1 cellular context compared by ENCODE assay signal in the genomic region with DNA sequence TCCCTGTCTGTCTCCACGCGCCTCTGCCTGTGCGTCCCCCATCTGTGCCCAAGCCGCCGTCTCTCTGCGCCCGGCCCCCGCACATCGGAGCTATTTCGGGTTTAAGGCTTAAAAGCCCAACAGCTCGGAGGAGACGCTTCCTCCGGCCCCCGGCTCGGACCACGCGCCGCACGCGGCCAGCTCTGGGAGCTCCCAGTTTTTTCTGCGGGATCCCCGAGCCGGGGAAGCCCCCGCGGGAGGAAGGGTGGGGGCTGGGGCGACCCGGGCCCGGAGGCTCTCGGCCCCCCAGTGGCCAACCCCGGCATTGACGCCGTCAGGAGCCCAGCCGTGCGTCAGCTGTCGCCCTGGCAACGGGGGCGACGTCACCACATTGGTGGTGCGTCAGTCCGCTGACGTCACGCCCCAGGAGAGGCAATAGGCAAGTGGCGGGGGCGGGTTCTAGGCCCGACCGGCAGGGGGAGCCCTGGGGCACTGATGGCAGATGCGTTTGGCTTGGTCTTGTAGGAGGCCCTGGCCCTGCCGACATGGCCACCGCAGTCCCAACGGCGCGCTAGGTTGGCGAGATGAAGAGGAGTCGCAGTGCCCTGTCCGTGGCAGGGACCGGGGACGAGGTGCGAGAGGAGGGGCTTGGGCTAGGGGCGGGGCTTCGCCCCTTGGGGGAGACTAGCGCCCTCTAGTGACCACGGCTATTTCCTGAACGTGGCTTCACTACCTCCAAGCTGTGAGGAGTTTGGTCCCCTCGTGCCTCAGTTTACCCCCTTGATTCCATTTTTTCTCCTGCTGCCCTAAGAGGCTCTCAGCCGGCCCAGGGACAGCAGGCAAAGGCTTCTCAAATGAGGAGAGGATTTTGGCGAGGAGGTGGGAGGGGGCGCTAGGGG.
TF ChIP-seq lines count a peak whose summit lies in the region.

No MANE protein-coding gene starts in this region.

TF ChIP-seq in K562, 482 proteins besides CTCF, POLR2A, EP300 and RAD21 (continued from another document and continues in another):
- TF ChIP-seq CBX8 (IDR thresholded peaks at IDR 0.05; ENCODE audit: borderline replicate concordance, extremely low read depth, low read depth, low read length, poor library complexity, severe bottlenecking): no peak
- TF ChIP-seq, protein P1, sequence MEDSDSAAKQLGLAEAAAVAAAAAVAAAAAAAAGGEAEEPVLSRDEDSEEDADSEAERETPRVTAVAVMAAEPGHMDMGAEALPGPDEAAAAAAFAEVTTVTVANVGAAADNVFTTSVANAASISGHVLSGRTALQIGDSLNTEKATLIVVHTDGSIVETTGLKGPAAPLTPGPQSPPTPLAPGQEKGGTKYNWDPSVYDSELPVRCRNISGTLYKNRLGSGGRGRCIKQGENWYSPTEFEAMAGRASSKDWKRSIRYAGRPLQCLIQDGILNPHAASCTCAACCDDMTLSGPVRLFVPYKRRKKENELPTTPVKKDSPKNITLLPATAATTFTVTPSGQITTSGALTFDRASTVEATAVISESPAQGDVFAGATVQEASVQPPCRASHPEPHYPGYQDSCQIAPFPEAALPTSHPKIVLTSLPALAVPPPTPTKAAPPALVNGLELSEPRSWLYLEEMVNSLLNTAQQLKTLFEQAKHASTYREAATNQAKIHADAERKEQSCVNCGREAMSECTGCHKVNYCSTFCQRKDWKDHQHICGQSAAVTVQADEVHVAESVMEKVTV (CRISPR knock-in tag; IDR thresholded peaks at IDR 0.05): no peak
- TF ChIP-seq KLF1 (tag; IDR thresholded peaks at IDR 0.05): no peak
- peak in 1 of 2 experiments; percentile 51; a peak in 1 of 4 replicates for TF ChIP-seq TRIM24 (IDR thresholded peaks at IDR 0.05)
- TF ChIP-seq ZNF764 (CRISPR knock-in tag; IDR thresholded peaks at IDR 0.05; ENCODE audit: low read depth): no peak
- TF ChIP-seq SMAD1 (IDR thresholded peaks at IDR 0.05; ENCODE audit: low read depth, low read length, partially characterized antibody): no peak
- no peak for TF ChIP-seq STAT5B (CRISPR knock-in tag; IDR thresholded peaks at IDR 0.05)
- peak; percentile 83 for TF ChIP-seq JUN (IDR thresholded peaks at IDR 0.05; ENCODE audit: borderline replicate concordance, low read depth, low read length)
- TF ChIP-seq JUN (CRISPR knock-in tag; IDR thresholded peaks at IDR 0.05; ENCODE audit: borderline replicate concordance): peak; percentile 92; the same call in 1 of the 2 replicates
- TF ChIP-seq NFIC (IDR thresholded peaks at IDR 0.05): peak; percentile 57; the same call in 1 of the 2 replicates
- TF ChIP-seq, protein P2, sequence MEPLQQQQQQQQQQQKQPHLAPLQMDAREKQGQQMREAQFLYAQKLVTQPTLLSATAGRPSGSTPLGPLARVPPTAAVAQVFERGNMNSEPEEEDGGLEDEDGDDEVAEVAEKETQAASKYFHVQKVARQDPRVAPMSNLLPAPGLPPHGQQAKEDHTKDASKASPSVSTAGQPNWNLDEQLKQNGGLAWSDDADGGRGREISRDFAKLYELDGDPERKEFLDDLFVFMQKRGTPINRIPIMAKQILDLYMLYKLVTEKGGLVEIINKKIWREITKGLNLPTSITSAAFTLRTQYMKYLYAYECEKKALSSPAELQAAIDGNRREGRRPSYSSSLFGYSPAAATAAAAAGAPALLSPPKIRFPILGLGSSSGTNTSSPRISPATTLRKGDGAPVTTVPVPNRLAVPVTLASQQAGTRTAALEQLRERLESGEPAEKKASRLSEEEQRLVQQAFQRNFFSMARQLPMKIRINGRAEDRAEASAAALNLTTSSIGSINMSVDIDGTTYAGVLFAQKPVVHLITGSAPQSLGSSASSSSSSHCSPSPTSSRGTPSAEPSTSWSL (CRISPR knock-in tag; IDR thresholded peaks at IDR 0.05; ENCODE audit: borderline replicate concordance): no peak
- TF ChIP-seq, protein P3, sequence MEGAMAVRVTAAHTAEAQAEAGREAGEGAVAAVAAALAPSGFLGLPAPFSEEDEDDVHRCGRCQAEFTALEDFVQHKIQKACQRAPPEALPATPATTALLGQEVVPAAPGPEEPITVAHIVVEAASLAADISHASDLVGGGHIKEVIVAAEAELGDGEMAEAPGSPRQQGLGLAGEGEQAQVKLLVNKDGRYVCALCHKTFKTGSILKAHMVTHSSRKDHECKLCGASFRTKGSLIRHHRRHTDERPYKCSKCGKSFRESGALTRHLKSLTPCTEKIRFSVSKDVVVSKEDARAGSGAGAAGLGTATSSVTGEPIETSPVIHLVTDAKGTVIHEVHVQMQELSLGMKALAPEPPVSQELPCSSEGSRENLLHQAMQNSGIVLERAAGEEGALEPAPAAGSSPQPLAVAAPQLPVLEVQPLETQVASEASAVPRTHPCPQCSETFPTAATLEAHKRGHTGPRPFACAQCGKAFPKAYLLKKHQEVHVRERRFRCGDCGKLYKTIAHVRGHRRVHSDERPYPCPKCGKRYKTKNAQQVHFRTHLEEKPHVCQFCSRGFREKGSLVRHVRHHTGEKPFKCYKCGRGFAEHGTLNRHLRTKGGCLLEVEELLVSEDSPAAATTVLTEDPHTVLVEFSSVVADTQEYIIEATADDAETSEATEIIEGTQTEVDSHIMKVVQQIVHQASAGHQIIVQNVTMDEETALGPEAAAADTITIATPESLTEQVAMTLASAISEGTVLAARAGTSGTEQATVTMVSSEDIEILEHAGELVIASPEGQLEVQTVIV (CRISPR knock-in tag; IDR thresholded peaks at IDR 0.05; ENCODE audit: borderline replicate concordance): no peak
- TF ChIP-seq NEUROD1 (IDR thresholded peaks at IDR 0.05; ENCODE audit: borderline replicate concordance, low read depth, low read length, partially characterized antibody): peak; percentile 93
- TF ChIP-seq TCF3 (CRISPR knock-in tag; IDR thresholded peaks at IDR 0.05): peak; percentile 46; the same call in 1 of the 2 replicates
- TF ChIP-seq ZNF224 (CRISPR knock-in tag; IDR thresholded peaks at IDR 0.05): no peak
- no peak for TF ChIP-seq BCL6 (CRISPR knock-in tag; IDR thresholded peaks at IDR 0.05)
- TF ChIP-seq, protein P4, sequence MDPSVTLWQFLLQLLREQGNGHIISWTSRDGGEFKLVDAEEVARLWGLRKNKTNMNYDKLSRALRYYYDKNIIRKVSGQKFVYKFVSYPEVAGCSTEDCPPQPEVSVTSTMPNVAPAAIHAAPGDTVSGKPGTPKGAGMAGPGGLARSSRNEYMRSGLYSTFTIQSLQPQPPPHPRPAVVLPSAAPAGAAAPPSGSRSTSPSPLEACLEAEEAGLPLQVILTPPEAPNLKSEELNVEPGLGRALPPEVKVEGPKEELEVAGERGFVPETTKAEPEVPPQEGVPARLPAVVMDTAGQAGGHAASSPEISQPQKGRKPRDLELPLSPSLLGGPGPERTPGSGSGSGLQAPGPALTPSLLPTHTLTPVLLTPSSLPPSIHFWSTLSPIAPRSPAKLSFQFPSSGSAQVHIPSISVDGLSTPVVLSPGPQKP (CRISPR knock-in tag; IDR thresholded peaks at IDR 0.05): no peak
- no peak for TF ChIP-seq ZNF253 (CRISPR knock-in tag; conservative IDR thresholded peaks at IDR 0.05)
- peak; percentile 94 for TF ChIP-seq ZNF644 (tag; IDR thresholded peaks at IDR 0.05; ENCODE audit: low read depth)
- no peak for TF ChIP-seq ZNF707 (CRISPR knock-in tag; conservative IDR thresholded peaks at IDR 0.05)
- peak; percentile 25 to 29; a peak in 1 of 4 replicates for TF ChIP-seq ARNT (IDR thresholded peaks at IDR 0.05)
- TF ChIP-seq, protein P5, sequence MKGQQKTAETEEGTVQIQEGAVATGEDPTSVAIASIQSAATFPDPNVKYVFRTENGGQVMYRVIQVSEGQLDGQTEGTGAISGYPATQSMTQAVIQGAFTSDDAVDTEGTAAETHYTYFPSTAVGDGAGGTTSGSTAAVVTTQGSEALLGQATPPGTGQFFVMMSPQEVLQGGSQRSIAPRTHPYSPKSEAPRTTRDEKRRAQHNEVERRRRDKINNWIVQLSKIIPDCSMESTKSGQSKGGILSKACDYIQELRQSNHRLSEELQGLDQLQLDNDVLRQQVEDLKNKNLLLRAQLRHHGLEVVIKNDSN (CRISPR knock-in tag; IDR thresholded peaks at IDR 0.05): no peak; the same call in 1 of the 2 replicates
- peak; percentile 56 for TF ChIP-seq SUPT5H (IDR thresholded peaks at IDR 0.05)
- 0 out of 2 replicates have a peak, but pooled peaks have one; percentile 6 for TF ChIP-seq PHF21A (IDR thresholded peaks at IDR 0.05; ENCODE audit: borderline replicate concordance, low read depth)
- TF ChIP-seq GABPA (tag; conservative IDR thresholded peaks at IDR 0.05; ENCODE audit: low read depth): peak; percentile 68
- no peak for TF ChIP-seq ZFPM2 (CRISPR knock-in tag; IDR thresholded peaks at IDR 0.05)
- TF ChIP-seq, protein P6, sequence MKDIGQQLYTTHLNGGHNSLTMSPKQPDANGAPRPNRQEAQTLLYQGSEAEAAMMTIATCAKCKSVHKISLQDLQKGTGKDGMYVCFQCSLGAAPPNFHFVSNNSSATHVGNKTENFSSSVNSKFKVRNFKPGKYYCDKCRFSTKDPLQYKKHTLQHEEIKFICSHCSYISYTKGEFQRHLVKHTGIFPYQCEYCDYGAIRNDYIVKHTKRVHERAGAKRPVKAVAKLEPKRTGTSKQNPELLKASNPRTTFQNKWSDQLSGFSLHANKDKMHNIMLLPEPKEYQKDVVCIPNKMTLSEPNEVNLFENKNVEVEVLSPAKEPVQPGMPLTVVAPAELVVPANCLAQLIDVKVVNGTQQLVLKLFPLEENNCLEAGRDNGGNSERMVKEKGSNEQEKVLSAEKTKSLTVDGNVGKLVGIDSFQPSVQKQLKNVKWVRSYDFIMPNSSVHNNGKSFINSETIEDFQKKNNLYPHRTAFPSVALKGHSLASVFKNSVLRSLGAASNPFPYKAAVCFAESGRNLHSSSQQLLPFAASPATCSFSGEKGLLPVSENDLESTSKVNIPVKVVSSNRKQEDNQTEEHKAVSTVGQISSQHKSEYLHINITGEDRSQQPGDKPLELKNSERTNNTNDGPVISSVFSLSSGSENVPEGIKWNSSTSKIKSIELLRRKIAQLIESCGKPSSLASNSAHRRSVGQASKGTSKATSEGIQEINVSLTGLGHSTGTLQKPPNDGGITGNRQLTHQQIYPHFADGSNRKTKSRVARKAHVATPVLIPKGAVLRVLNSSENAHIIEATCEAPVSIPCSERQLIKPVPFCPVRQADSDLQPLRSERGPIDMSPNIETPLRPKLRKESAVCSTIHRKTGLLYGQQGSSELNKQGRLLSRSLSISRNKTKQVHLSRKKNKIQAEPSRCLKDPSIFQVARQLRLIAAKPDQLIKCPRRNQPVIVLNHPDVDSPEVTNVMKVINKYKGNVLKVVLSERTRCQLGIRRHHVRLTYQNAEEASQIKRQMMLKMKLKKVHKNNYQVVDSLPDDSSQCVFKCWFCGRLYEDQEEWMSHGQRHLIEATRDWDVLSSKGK (CRISPR knock-in tag; IDR thresholded peaks at IDR 0.05): no peak
- TF ChIP-seq BRF1 (IDR thresholded peaks at IDR 0.05; ENCODE audit: borderline replicate concordance, extremely low read depth, insufficient read length): no peak
- TF ChIP-seq ZNF124 (CRISPR knock-in tag; IDR thresholded peaks at IDR 0.05): no peak
- no peak for TF ChIP-seq BRD4 (IDR thresholded peaks at IDR 0.05)
- TF ChIP-seq ZNF507 (tag; conservative IDR thresholded peaks at IDR 0.05): no peak
- TF ChIP-seq E2F3 (CRISPR knock-in tag; IDR thresholded peaks at IDR 0.05): peak; percentile 86
- TF ChIP-seq ZNF696 (CRISPR knock-in tag; conservative IDR thresholded peaks at IDR 0.05): no peak
- TF ChIP-seq, protein P7, sequence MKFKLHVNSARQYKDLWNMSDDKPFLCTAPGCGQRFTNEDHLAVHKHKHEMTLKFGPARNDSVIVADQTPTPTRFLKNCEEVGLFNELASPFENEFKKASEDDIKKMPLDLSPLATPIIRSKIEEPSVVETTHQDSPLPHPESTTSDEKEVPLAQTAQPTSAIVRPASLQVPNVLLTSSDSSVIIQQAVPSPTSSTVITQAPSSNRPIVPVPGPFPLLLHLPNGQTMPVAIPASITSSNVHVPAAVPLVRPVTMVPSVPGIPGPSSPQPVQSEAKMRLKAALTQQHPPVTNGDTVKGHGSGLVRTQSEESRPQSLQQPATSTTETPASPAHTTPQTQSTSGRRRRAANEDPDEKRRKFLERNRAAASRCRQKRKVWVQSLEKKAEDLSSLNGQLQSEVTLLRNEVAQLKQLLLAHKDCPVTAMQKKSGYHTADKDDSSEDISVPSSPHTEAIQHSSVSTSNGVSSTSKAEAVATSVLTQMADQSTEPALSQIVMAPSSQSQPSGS (CRISPR knock-in tag; IDR thresholded peaks at IDR 0.05): peak; percentile 91; the same call in 1 of the 2 replicates
- TF ChIP-seq ZC3H11A (IDR thresholded peaks at IDR 0.05; ENCODE audit: low read depth, low read length): peak; percentile 98
- TF ChIP-seq FOS (IDR thresholded peaks at IDR 0.05; ENCODE audit: extremely low read depth, insufficient read length): no peak
